ENCODE assay signal across 8 cellular contexts in the genomic region with DNA sequence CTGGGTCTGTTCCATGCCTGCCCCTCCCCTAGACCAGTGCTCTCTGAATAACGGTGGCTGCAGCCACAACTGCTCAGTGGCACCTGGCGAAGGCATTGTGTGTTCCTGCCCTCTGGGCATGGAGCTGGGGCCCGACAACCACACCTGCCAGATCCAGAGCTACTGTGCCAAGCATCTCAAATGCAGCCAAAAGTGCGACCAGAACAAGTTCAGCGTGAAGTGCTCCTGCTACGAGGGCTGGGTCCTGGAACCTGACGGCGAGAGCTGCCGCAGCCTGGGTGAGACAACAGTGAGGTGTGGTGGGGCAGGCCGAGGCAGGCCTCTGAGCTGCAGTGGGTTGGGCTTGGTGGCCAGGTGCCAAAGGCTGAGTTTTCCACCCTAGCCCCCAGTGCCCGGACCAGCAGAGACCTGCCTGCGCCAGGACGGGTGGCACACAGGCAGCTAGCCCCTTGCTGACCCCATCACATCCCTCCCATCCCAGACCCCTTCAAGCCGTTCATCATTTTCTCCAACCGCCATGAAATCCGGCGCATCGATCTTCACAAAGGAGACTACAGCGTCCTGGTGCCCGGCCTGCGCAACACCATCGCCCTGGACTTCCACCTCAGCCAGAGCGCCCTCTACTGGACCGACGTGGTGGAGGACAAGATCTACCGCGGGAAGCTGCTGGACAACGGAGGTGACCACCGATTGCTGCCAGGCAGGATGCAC. TPM values are rescaled to one million over a fixed set of nuclear protein-coding genes. Genes with fewer than 3 reads are reported as not detected.
DNase-seq lines count a peak whose midpoint lies in the region; ATAC-seq, FAIRE-seq and TF ChIP-seq lines count a peak whose summit lies in the region.

No MANE protein-coding gene starts in this region.

- H3K27me3 ChIP-seq in endothelial cell of umbilical vein (ENCODE audit: control insufficient read depth in 2 of 2, insufficient read depth in 2 of 2, low read length in 2 of 2): no peaks in the 10 kb centered on the region

- POLR2A ChIA-PET in activated CD4-positive, alpha-beta memory T cell treated with anti-CD3 and anti-CD28 coated beads, Interleukin-2, amount 10 ng/mL, durations not matched to agents 7 days and 5 days (lab: Charles Lee): interaction anchor here (2.0 kb wide), 1 partner anchor 8 kb away, joined by 6 read pairs; no protein-coding TSS in a partner anchor
- POLR2A ChIA-PET in endothelial cell of umbilical vein (lab: Charles Lee): no interaction called here

- no peak overlapping the region for H3K27ac ChIP-seq in endothelial cell of umbilical vein (ENCODE audit: insufficient read depth, low read depth, low read length)

- CTCF ChIA-PET in activated CD4-positive, alpha-beta memory T cell treated with anti-CD3 and anti-CD28 coated beads, Interleukin-2, amount 10 ng/mL, durations not matched to agents 7 days and 5 days (lab: Charles Lee): interaction anchor here (0.6 to 5.4 kb wide), 9 partner anchors 7 to 419 kb away, joined by 3 to 32 read pairs (median 5); a partner anchor contains a TSS
- CTCF ChIA-PET in endothelial cell of umbilical vein (lab: Charles Lee): interaction anchor here (0.5 to 13.0 kb wide), 20 partner anchors 9 to 110 kb away, joined by 3 to 429 read pairs (median 4); a partner anchor contains a TSS

- no peaks in the 10 kb centered on the region for H3K4me1 Mint-ChIP-seq in activated CD4-positive, alpha-beta memory T cell treated with anti-CD3 and anti-CD28 coated beads, Interleukin-2, amount 10 ng/mL, durations not matched to agents 7 days and 5 days

- peak; percentile 89 for DNase-seq in Right ventricle myocardium inferior (ENCODE audit: missing footprints)
- no peak for DNase-seq in cardiac septum (ENCODE audit: low spot score)
- DNase-seq in NCI-H345 treated with DMSO at 0.1 percent for 48 hours (lab: John Stamatoyannopoulos, UW; ENCODE audit: unreplicated experiment): peak; percentile 92
- peak; percentile 48 for DNase-seq in activated CD4-positive, alpha-beta memory T cell treated with anti-CD3 and anti-CD28 coated beads, Interleukin-2, amount 10 ng/mL, durations not matched to agents 7 days and 5 days
- DNase-seq in endothelial cell of umbilical vein (ENCODE audit: low read depth, low spot score): peak; percentile 24
- peak; percentile 69 for DNase-seq in midbrain (lab: John Stamatoyannopoulos, UW)
- DNase-seq in superior temporal gyrus (ENCODE audit: extremely low spot score): peak; percentile 77
- DNase-seq in NCI-H2171 treated with DMSO at 0.1 percent for 48 hours (lab: John Stamatoyannopoulos, UW): no peak

- no peak overlapping the region for H3K4me3 ChIP-seq in endothelial cell of umbilical vein (replicated peaks in 1 of 3; ENCODE audit: insufficient read depth in 1 of 3, low read depth in 1 of 3, low read length in 3 of 3)

- no peak overlapping the region for H3K27ac Mint-ChIP-seq in activated CD4-positive, alpha-beta memory T cell treated with anti-CD3 and anti-CD28 coated beads, Interleukin-2, amount 10 ng/mL, durations not matched to agents 7 days and 5 days

- H3K4me1 ChIP-seq in endothelial cell of umbilical vein (ENCODE audit: control insufficient read depth, extremely low read depth, insufficient read depth, low read length): no peaks in the 10 kb centered on the region

- no TSS peak for BruUV-seq in endothelial cell of umbilical vein (replicated peaks; lab: Mats Ljungman, UMichigan)

- H3K36me3 Mint-ChIP-seq in activated CD4-positive, alpha-beta memory T cell treated with anti-CD3 and anti-CD28 coated beads, Interleukin-2, amount 10 ng/mL, durations not matched to agents 7 days and 5 days (ENCODE audit: low read depth): no peaks in the 10 kb centered on the region

- H3K27me3 Mint-ChIP-seq in activated CD4-positive, alpha-beta memory T cell treated with anti-CD3 and anti-CD28 coated beads, Interleukin-2, amount 10 ng/mL, durations not matched to agents 7 days and 5 days: no peaks in the 10 kb centered on the region

- peak; percentile 72 for ATAC-seq in Right ventricle myocardium inferior

- no peaks in the 10 kb centered on the region for H3K9me3 ChIP-seq in endothelial cell of umbilical vein (replicated peaks; ENCODE audit: control insufficient read depth, insufficient read depth, low read length)

- intact Hi-C loops in Right ventricle myocardium inferior (cut with DNase I): loop anchor here (1.0 kb wide), 1 partner anchor 51 kb away; no protein-coding TSS in a partner anchor
- intact Hi-C loops in cardiac septum (cut with DNase I): loop anchor here (2.0 kb wide), 1 partner anchor 51 kb away; no protein-coding TSS in a partner anchor
- intact Hi-C loops in endothelial cell of umbilical vein (cut with micrococcal nuclease): no loop called here

- no peak for TF ChIP-seq POLR2A in endothelial cell of umbilical vein (IDR thresholded peaks at IDR 0.05; ENCODE audit: low read depth, low read length)

- peak; percentile 68 to 76 for TF ChIP-seq CTCF in endothelial cell of umbilical vein (IDR thresholded peaks at IDR 0.05; ENCODE audit: extremely low read depth in 1 of 2, insufficient read depth in 1 of 2, low read depth in 1 of 2, low read length in 2 of 2)

- no peaks in the 10 kb centered on the region for H3K9me3 Mint-ChIP-seq in activated CD4-positive, alpha-beta memory T cell treated with anti-CD3 and anti-CD28 coated beads, Interleukin-2, amount 10 ng/mL, durations not matched to agents 7 days and 5 days

- no peak for FAIRE-seq in endothelial cell of umbilical vein (lab: Jason Lieb, UNC)

- H3K36me3 ChIP-seq in endothelial cell of umbilical vein (ENCODE audit: control insufficient read depth in 2 of 2, extremely low read depth in 1 of 2, insufficient read depth in 2 of 2, low read length in 2 of 2): no peaks in the 10 kb centered on the region

- H2AFZ ChIP-seq in endothelial cell of umbilical vein (ENCODE audit: low read depth, low read length): no peak overlapping the region

- no peaks in the 10 kb centered on the region for H3K9me1 ChIP-seq in endothelial cell of umbilical vein (replicated peaks; ENCODE audit: control insufficient read depth, extremely low read depth, insufficient read depth, low read length)

- dilution Hi-C loops in endothelial cell of umbilical vein (cut with MboI; ENCODE audit: extremely low pct_ligation_motif_present, low sequenced_read_pairs): no loop called here

- H3K4me2 ChIP-seq in endothelial cell of umbilical vein (ENCODE audit: insufficient read depth, low read length): no peak overlapping the region

- H4K20me1 ChIP-seq in endothelial cell of umbilical vein (replicated peaks; ENCODE audit: control insufficient read depth, extremely low read depth, insufficient read depth, low read length): no peaks in the 10 kb centered on the region

- H3K79me2 ChIP-seq in endothelial cell of umbilical vein (ENCODE audit: control insufficient read depth, insufficient read depth, low read length): no peaks in the 10 kb centered on the region

- no peak overlapping the region for H3K9ac ChIP-seq in endothelial cell of umbilical vein (replicated peaks; ENCODE audit: extremely low read depth, insufficient read depth, low read length)

- H3K4me3 Mint-ChIP-seq in activated CD4-positive, alpha-beta memory T cell treated with anti-CD3 and anti-CD28 coated beads, Interleukin-2, amount 10 ng/mL, durations not matched to agents 7 days and 5 days: no peak overlapping the region

RNA-seq across cellular contexts. Expression of a gene that starts 28.2 kb away (rescaled TPM):
- total RNA-seq in Right ventricle myocardium inferior (not detected), cardiac septum (not detected), endothelial cell of umbilical vein (not detected in 2 replicates)
- not detected for total RNA-seq in activated CD4-positive, alpha-beta memory T cell treated with anti-CD3 and anti-CD28 coated beads, Interleukin-2, amount 10 ng/mL, durations not matched to agents 7 days and 5 days
- not detected in 2 replicates for polyA plus RNA-seq in endothelial cell of umbilical vein
- not detected in 2 replicates for polyA plus RNA-seq in endothelial cell of umbilical vein (2011; cell fraction: cytosol; rRNA removed)
- polyA plus RNA-seq in endothelial cell of umbilical vein (2011; cell fraction: nucleus; rRNA removed): not detected in 2 replicates
- polyA plus RNA-seq in endothelial cell of umbilical vein (2012): not detected in 2 replicates
- polyA minus RNA-seq in endothelial cell of umbilical vein: not detected in 2 replicates
- polyA minus RNA-seq in endothelial cell of umbilical vein (2011; cell fraction: cytosol; rRNA and poly(A)+ RNA removed): not detected
- polyA minus RNA-seq in endothelial cell of umbilical vein (2011; cell fraction: nucleus; rRNA and poly(A)+ RNA removed): not detected in 2 replicates

RNA-seq across cellular contexts. Expression of a gene that starts 41.0 kb away (rescaled TPM):
- total RNA-seq in Right ventricle myocardium inferior: 0.60 TPM
- total RNA-seq in cardiac septum: 20.0 TPM
- total RNA-seq in activated CD4-positive, alpha-beta memory T cell treated with anti-CD3 and anti-CD28 coated beads, Interleukin-2, amount 10 ng/mL, durations not matched to agents 7 days and 5 days: 1 to 10 TPM in 1 of 2 experiments, under 1 TPM in 1; 0.81 to 1.1 TPM
- not detected in 2 replicates for total RNA-seq in endothelial cell of umbilical vein
- polyA plus RNA-seq in endothelial cell of umbilical vein: 0.07 TPM in 1 of 2 replicates, not detected in the other
- 0.04 and 0.06 TPM in 2 replicates for polyA plus RNA-seq in endothelial cell of umbilical vein (2011; cell fraction: cytosol; rRNA removed)
- not detected in 2 replicates for polyA plus RNA-seq in endothelial cell of umbilical vein (2011; cell fraction: nucleus; rRNA removed)
- not detected in 2 replicates for polyA plus RNA-seq in endothelial cell of umbilical vein (2012)
- 0.11 TPM in 1 of 2 replicates, not detected in the other for polyA minus RNA-seq in endothelial cell of umbilical vein
- polyA minus RNA-seq in endothelial cell of umbilical vein (2011; cell fraction: cytosol; rRNA and poly(A)+ RNA removed): 2.8 TPM
- polyA minus RNA-seq in endothelial cell of umbilical vein (2011; cell fraction: nucleus; rRNA and poly(A)+ RNA removed): not detected in 2 replicates

RNA-seq across cellular contexts. Expression of a gene that starts 47.3 kb away (rescaled TPM):
- total RNA-seq in Right ventricle myocardium inferior (143 TPM), cardiac septum (103 TPM), endothelial cell of umbilical vein (3.8 and 4.6 TPM in 2 replicates)
- under 1 TPM; 0.60 to 0.86 TPM for total RNA-seq in activated CD4-positive, alpha-beta memory T cell treated with anti-CD3 and anti-CD28 coated beads, Interleukin-2, amount 10 ng/mL, durations not matched to agents 7 days and 5 days
- polyA plus RNA-seq in endothelial cell of umbilical vein: 1.5 and 1.6 TPM in 2 replicates
- 1.5 and 2.4 TPM in 2 replicates for polyA plus RNA-seq in endothelial cell of umbilical vein (2011; cell fraction: cytosol; rRNA removed)
- polyA plus RNA-seq in endothelial cell of umbilical vein (2011; cell fraction: nucleus; rRNA removed): 2.3 and 3.1 TPM in 2 replicates
- 2.7 and 9.0 TPM in 2 replicates for polyA plus RNA-seq in endothelial cell of umbilical vein (2012)
- 7.8 and 9.3 TPM in 2 replicates for polyA minus RNA-seq in endothelial cell of umbilical vein
- 3.2 TPM for polyA minus RNA-seq in endothelial cell of umbilical vein (2011; cell fraction: cytosol; rRNA and poly(A)+ RNA removed)
- polyA minus RNA-seq in endothelial cell of umbilical vein (2011; cell fraction: nucleus; rRNA and poly(A)+ RNA removed): 4.3 and 5.0 TPM in 2 replicates

RNA-seq across cellular contexts. Expression of a gene that starts 53.9 kb away (rescaled TPM):
- total RNA-seq in Right ventricle myocardium inferior (32.8 TPM), cardiac septum (38.8 TPM), endothelial cell of umbilical vein (148 and 155 TPM in 2 replicates)
- 100 to 1,000 TPM; 224 to 244 TPM for total RNA-seq in activated CD4-positive, alpha-beta memory T cell treated with anti-CD3 and anti-CD28 coated beads, Interleukin-2, amount 10 ng/mL, durations not matched to agents 7 days and 5 days
- polyA plus RNA-seq in endothelial cell of umbilical vein: 243 and 287 TPM in 2 replicates
- polyA plus RNA-seq in endothelial cell of umbilical vein (2011; cell fraction: cytosol; rRNA removed): 200 and 222 TPM in 2 replicates
- 221 and 233 TPM in 2 replicates for polyA plus RNA-seq in endothelial cell of umbilical vein (2011; cell fraction: nucleus; rRNA removed)
- polyA plus RNA-seq in endothelial cell of umbilical vein (2012): 126 and 146 TPM in 2 replicates
- 158 and 166 TPM in 2 replicates for polyA minus RNA-seq in endothelial cell of umbilical vein
- 225 TPM for polyA minus RNA-seq in endothelial cell of umbilical vein (2011; cell fraction: cytosol; rRNA and poly(A)+ RNA removed)
- polyA minus RNA-seq in endothelial cell of umbilical vein (2011; cell fraction: nucleus; rRNA and poly(A)+ RNA removed): 89.4 and 105 TPM in 2 replicates

Comparison
In these comparisons a context has a peak if more than half of its experiments do, and no peak if none do; other contexts are left out.
1. DNase-seq: peak in Right ventricle myocardium inferior (single experiment), NCI-H345 treated with DMSO at 0.1 percent for 48 hours (single experiment), activated CD4-positive, alpha-beta memory T cell treated with anti-CD3 and anti-CD28 coated beads, Interleukin-2, amount 10 ng/mL, durations not matched to agents 7 days and 5 days (single experiment), endothelial cell of umbilical vein (single experiment), midbrain (single experiment) and superior temporal gyrus (single experiment); none in cardiac septum (single experiment) and NCI-H2171 treated with DMSO at 0.1 percent for 48 hours (single experiment).
2. RNA of a gene that starts 47.3 kb away (total RNA-seq): 143 TPM in Right ventricle myocardium inferior (single experiment) and 103 TPM in cardiac septum (single experiment); 3.8 to 4.6 TPM in endothelial cell of umbilical vein and 0.60 to 0.86 TPM in activated CD4-positive, alpha-beta memory T cell treated with anti-CD3 and anti-CD28 coated beads, Interleukin-2, amount 10 ng/mL, durations not matched to agents 7 days and 5 days; every median in the first group is over 10 times any median in the second.